ENCODE assay signal across 8 cellular contexts in genomic region chr14:23550827-23551265, GRCh38. TPM values are rescaled to one million over a fixed set of nuclear protein-coding genes. Genes with fewer than 3 reads are reported as not detected.
DNase-seq lines count a peak whose midpoint lies in the region; ATAC-seq, FAIRE-seq and TF ChIP-seq lines count a peak whose summit lies in the region.

No MANE protein-coding gene starts in this region.

- no peaks in the 10 kb centered on the region for H3K27me3 Mint-ChIP-seq in mesothelial cell of epicardium (ENCODE audit: low read depth)
- peaks cover 9% of the 10 kb centered on the region for H3K27me3 Mint-ChIP-seq in CD4-positive, alpha-beta T cell

- H3K9ac ChIP-seq in HUES64 (ENCODE audit: low read depth, low read length), result peak overlapping the region; percentile 75

- POLR2A ChIA-PET in A549 (lab: Yijun Ruan, JAX), result no interaction called here
- POLR2A ChIA-PET in CD4-positive, alpha-beta T cell (lab: Charles Lee), result interaction anchor here (1.0 to 1.1 kb wide), 2 partner anchors 248 to 249 kb away, joined by 3 read pairs; partner anchors contain the start of gene PPP1R3E

- no peak for TF ChIP-seq POLR2A in A549 (IDR thresholded peaks at IDR 0.05; ENCODE audit: low read length)

- no peak for FAIRE-seq in A549 (lab: Jason Lieb, UNC)

- H3K27me3 ChIP-seq in HUES64 (ENCODE audit: insufficient read depth, low read length), result no peaks in the 10 kb centered on the region
- H3K27me3 ChIP-seq in CD4-positive, alpha-beta T cell (ENCODE audit: control insufficient read depth, insufficient read depth, low read length), result peaks cover 18% of the 10 kb centered on the region

- peak overlapping the region; percentile 77 to 88 for H3K27ac ChIP-seq in A549
- H3K27ac ChIP-seq in HUES64 (ENCODE audit: low read depth, low read length), result peak overlapping the region; percentile 87
- H3K27ac ChIP-seq in CD4-positive, alpha-beta T cell (ENCODE audit: low read depth, low read length), result no peak overlapping the region

- H3K4me3 Mint-ChIP-seq in mesothelial cell of epicardium, result no peak overlapping the region
- no peak overlapping the region for H3K4me3 Mint-ChIP-seq in CD4-positive, alpha-beta T cell

- H3K4me1 ChIP-seq in A549 (peaks cover 9% of the 10 kb centered on the region; the same call in 2 of the 3 replicates), HUES64 (ENCODE audit: insufficient read depth, low read length) (peaks cover 53% of the 10 kb centered on the region)

- WGBS in A549 (ENCODE audit: missing lambda C conversion rate), result 12% methylated on average over 32 of the region's 36 CpGs
- WGBS in HUES64, result under 1% methylated on average over 31 of the region's 36 CpGs

- intact Hi-C loops in CD4-positive, alpha-beta T cell (cut with DNase I, micrococcal nuclease), result no loop called here

- H3K4me2 ChIP-seq in A549, result peak overlapping the region; percentile 80

- no peak for TF ChIP-seq EP300 in A549 (IDR thresholded peaks at IDR 0.05)

- peaks cover 5% of the 10 kb centered on the region for H3K4me1 Mint-ChIP-seq in mesothelial cell of epicardium
- H3K4me1 Mint-ChIP-seq in CD4-positive, alpha-beta T cell (ENCODE audit: low read depth), result peaks cover 19% of the 10 kb centered on the region

- TF ChIP-seq CTCF in A549 (IDR thresholded peaks at IDR 0.05), result no peak
- TF ChIP-seq CTCF in mesothelial cell of epicardium (IDR thresholded peaks at IDR 0.05; ENCODE audit: unreplicated experiment), result no peak
- TF ChIP-seq CTCF in CD4-positive, alpha-beta T cell (IDR thresholded peaks at IDR 0.05), result no peak

- DNase-seq in A549 (ENCODE audit: low read depth in 1 of 2, low spot score in 1 of 2) (peak in 1 of 2 experiments; percentile 27), cerebellar cortex (ENCODE audit: low spot score) (peak; percentile 26), mesothelial cell of epicardium (ENCODE audit: low spot score in 2 of 2, unreplicated experiment in 2 of 2) (peak in 1 of 2 experiments; percentile 50), NCI-H2107 treated with DMSO at 0.1 percent for 48 hours (lab: John Stamatoyannopoulos, UW; ENCODE audit: unreplicated experiment) (no peak), SIG-M5 (lab: John Stamatoyannopoulos, UW) (no peak)
- no peak for DNase-seq in CD4-positive, alpha-beta T cell

- H3K36me3 ChIP-seq in HUES64 (ENCODE audit: insufficient read depth, low read length), result no peaks in the 10 kb centered on the region

- H3K4me3 ChIP-seq in A549 (peak overlapping the region; percentile 73), HUES64 (ENCODE audit: low read length) (peak overlapping the region; percentile 72)

- H3K36me3 Mint-ChIP-seq in mesothelial cell of epicardium, result no peaks in the 10 kb centered on the region
- no peaks in the 10 kb centered on the region for H3K36me3 Mint-ChIP-seq in CD4-positive, alpha-beta T cell (ENCODE audit: low read depth)

- peak overlapping the region; percentile 80 for H3K27ac Mint-ChIP-seq in mesothelial cell of epicardium
- no peak overlapping the region for H3K27ac Mint-ChIP-seq in CD4-positive, alpha-beta T cell

- no peaks in the 10 kb centered on the region for H3K9me3 ChIP-seq in A549
- H3K9me3 ChIP-seq in HUES64 (ENCODE audit: insufficient read depth, low read depth, low read length), result no peaks in the 10 kb centered on the region
- H3K9me3 ChIP-seq in CD4-positive, alpha-beta T cell (ENCODE audit: control insufficient read depth, low read length), result no peaks in the 10 kb centered on the region

- no peak for TF ChIP-seq RAD21 in A549 (conservative IDR thresholded peaks at IDR 0.05 in 1 of 2, IDR thresholded peaks at IDR 0.05 in 1 of 2)

- H3K9me3 Mint-ChIP-seq in mesothelial cell of epicardium, result no peaks in the 10 kb centered on the region
- H3K9me3 Mint-ChIP-seq in CD4-positive, alpha-beta T cell, result no peaks in the 10 kb centered on the region

- CTCF ChIA-PET in A549 (lab: Yijun Ruan, JAX), result interaction anchor here (0.9 to 2.0 kb wide), 4 partner anchors 9 to 16 kb away, joined by 4 to 10 read pairs (median 5); no protein-coding TSS in a partner anchor
- CTCF ChIA-PET in CD4-positive, alpha-beta T cell (lab: Charles Lee), result interaction anchor here (1.1 to 1.8 kb wide), 2 partner anchors 9 to 72 kb away, joined by 6 to 8 read pairs; no protein-coding TSS in a partner anchor

- ATAC-seq in A549 (peak; percentile 25 to 26; a peak in 4 of 6 replicates), GM18498 (IDR thresholded peaks at IDR 0.05; ENCODE audit: unreplicated experiment) (no peak)
- no peak for ATAC-seq in CD4-positive, alpha-beta T cell (ENCODE audit: poor library complexity)

TF ChIP-seq in A549, 52 proteins besides CTCF, POLR2A, EP300 and RAD21:
- TF ChIP-seq PHF8 (IDR thresholded peaks at IDR 0.05; ENCODE audit: borderline replicate concordance, low read depth), result 0 out of 2 replicates have a peak, but pooled peaks have one; percentile 4
- no peak for TF ChIP-seq HOXB13 (CRISPR knock-in tag; IDR thresholded peaks at IDR 0.05; ENCODE audit: low read depth)

RNA-seq across cellular contexts. Expression of gene ZFHX2, which starts 0.7 kb away (rescaled TPM):
- 0.34 and 0.66 TPM in 2 replicates for polyA plus RNA-seq in A549 (2011; rRNA removed)
- polyA plus RNA-seq in A549 (2012; cell fraction: cytosol; rRNA removed), result 0.12 and 0.19 TPM in 2 replicates
- polyA plus RNA-seq in A549 (2012; cell fraction: nucleus; rRNA removed), result 0.42 TPM in 2 replicates
- 0.88 to 1.3 TPM (median 1.1 TPM) in 3 replicates for polyA plus RNA-seq in A549 (2017; fragmentation: RNase III; extraction: RNeasy Plus Mini Kit Qiagen cat#74134 plus additional on column Dnase treatment)
- polyA minus RNA-seq in A549 (2011; rRNA and poly(A)+ RNA removed), result 0.79 and 1.5 TPM in 2 replicates
- polyA plus RNA-seq in HUES64 (2013, experiment 1 of 2), result 14.5 TPM
- 15.4 TPM for polyA plus RNA-seq in HUES64 (2013, experiment 2 of 2)
- 9.8 to 14.4 TPM (median 13.7 TPM) in 3 replicates for total RNA-seq in mesothelial cell of epicardium
- total RNA-seq in CD4-positive, alpha-beta T cell, result under 1 TPM; 0.19 to 0.22 TPM

RNA-seq across cellular contexts. Expression of gene THTPA, which starts 5.2 kb away (rescaled TPM):
- polyA plus RNA-seq in A549 (2011; rRNA removed) (8.1 and 15.3 TPM in 2 replicates), A549 (2017; fragmentation: RNase III; extraction: RNeasy Plus Mini Kit Qiagen cat#74134 plus additional on column Dnase treatment) (21.0 to 24.0 TPM (median 23.9 TPM) in 3 replicates)
- polyA plus RNA-seq in A549 (2012; cell fraction: cytosol; rRNA removed), result 15.3 and 16.9 TPM in 2 replicates
- 20.6 and 26.5 TPM in 2 replicates for polyA plus RNA-seq in A549 (2012; cell fraction: nucleus; rRNA removed)
- 12.2 and 12.5 TPM in 2 replicates for polyA minus RNA-seq in A549 (2011; rRNA and poly(A)+ RNA removed)
- 13.6 TPM for polyA plus RNA-seq in HUES64 (2013, experiment 1 of 2)
- polyA plus RNA-seq in HUES64 (2013, experiment 2 of 2), result 17.4 TPM
- 13.9 to 17.7 TPM (median 15.2 TPM) in 3 replicates for total RNA-seq in mesothelial cell of epicardium
- 10 to 100 TPM; 13.0 to 13.4 TPM for total RNA-seq in CD4-positive, alpha-beta T cell

RNA-seq across cellular contexts. Expression of gene AP1G2, which starts 16.7 kb away (rescaled TPM):
- polyA plus RNA-seq in A549 (2011; rRNA removed), result 83.7 and 122 TPM in 2 replicates
- polyA plus RNA-seq in A549 (2012; cell fraction: cytosol; rRNA removed), result 110 and 119 TPM in 2 replicates
- 819 and 947 TPM in 2 replicates for polyA plus RNA-seq in A549 (2012; cell fraction: nucleus; rRNA removed)
- 60.3 to 83.9 TPM (median 80.6 TPM) in 3 replicates for polyA plus RNA-seq in A549 (2017; fragmentation: RNase III; extraction: RNeasy Plus Mini Kit Qiagen cat#74134 plus additional on column Dnase treatment)
- 151 and 171 TPM in 2 replicates for polyA minus RNA-seq in A549 (2011; rRNA and poly(A)+ RNA removed)
- polyA plus RNA-seq in HUES64 (2013, experiment 1 of 2), result 36.2 TPM
- polyA plus RNA-seq in HUES64 (2013, experiment 2 of 2), result 41.1 TPM
- 268 to 271 TPM (median 269 TPM) in 3 replicates for total RNA-seq in mesothelial cell of epicardium
- 100 to 1,000 TPM; 193 to 198 TPM for total RNA-seq in CD4-positive, alpha-beta T cell

RNA-seq across cellular contexts. Expression of gene JPH4, which starts 27.7 kb away (rescaled TPM):
- polyA plus RNA-seq in A549 (2011; rRNA removed) (0.03 and 0.05 TPM in 2 replicates), A549 (2017; fragmentation: RNase III; extraction: RNeasy Plus Mini Kit Qiagen cat#74134 plus additional on column Dnase treatment) (0.03 TPM in 1 of 3 replicates, not detected in the others)
- 0.01 and 0.03 TPM in 2 replicates for polyA plus RNA-seq in A549 (2012; cell fraction: cytosol; rRNA removed)
- polyA plus RNA-seq in A549 (2012; cell fraction: nucleus; rRNA removed), result 0.06 and 0.11 TPM in 2 replicates
- 0.04 and 0.10 TPM in 2 replicates for polyA minus RNA-seq in A549 (2011; rRNA and poly(A)+ RNA removed)
- polyA plus RNA-seq in HUES64 (2013, experiment 1 of 2), result 13.9 TPM
- 17.3 TPM for polyA plus RNA-seq in HUES64 (2013, experiment 2 of 2)
- 6.4 to 7.4 TPM (median 7.3 TPM) in 3 replicates for total RNA-seq in mesothelial cell of epicardium
- not detected for total RNA-seq in CD4-positive, alpha-beta T cell

Comparison
In these comparisons a context has a peak if more than half of its experiments do, and no peak if none do; other contexts are left out.
1. ATAC-seq: peak in A549 (2 of 2); none in GM18498 (single experiment) and CD4-positive, alpha-beta T cell (single experiment).